8 cellular contexts compared by ENCODE assay signal in the genomic region with DNA sequence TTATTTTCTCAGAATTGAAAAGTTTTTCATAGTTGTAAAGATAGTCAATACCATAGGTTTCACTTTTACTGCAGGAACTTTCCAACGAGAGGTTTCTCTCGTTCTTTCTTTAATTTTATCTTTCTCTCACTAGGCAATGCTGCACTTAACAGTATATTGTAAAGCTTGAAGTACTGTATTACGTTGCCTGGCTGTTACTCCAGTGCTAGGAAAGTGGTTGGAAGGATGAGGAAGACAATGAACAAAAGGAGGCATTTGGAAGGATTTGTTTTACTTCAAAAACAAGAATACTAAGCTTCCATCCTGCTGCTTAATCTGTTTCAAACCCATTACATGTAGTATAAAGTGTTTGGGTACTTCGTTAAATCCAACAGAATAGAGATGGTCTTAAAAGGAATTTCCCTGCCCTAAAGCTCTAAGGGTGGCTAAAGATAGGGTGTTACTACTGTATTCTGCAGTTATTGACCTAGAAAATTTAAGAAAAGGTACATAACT. TPM values are rescaled to one million over a fixed set of nuclear protein-coding genes. Genes with fewer than 3 reads are reported as not detected.
A peak's percentile ranks its signal among the peaks of the same experiment; 100 is the strongest.
DNase-seq lines count a peak whose midpoint lies in the region; FAIRE-seq and TF ChIP-seq lines count a peak whose summit lies in the region.

No MANE protein-coding gene starts in this region.

- H3F3A ChIP-seq in Loucy (ENCODE audit: low read depth) = no peaks in the 10 kb centered on the region

- DNase-seq in G401 (ENCODE audit: low spot score) = peak; percentile 43
- peak; percentile 8 for DNase-seq in cerebellum (ENCODE audit: low spot score)
- peak; percentile 56 for DNase-seq in midbrain (lab: John Stamatoyannopoulos, UW)
- no peak for DNase-seq in NCI-H446 (lab: John Stamatoyannopoulos, UW)
- no peak for DNase-seq in GM12892 (ENCODE audit: insufficient read length)
- no peak for DNase-seq in effector CD4-positive, alpha-beta T cell
- DNase-seq in NCI-H2227 treated with DMSO at 0.1 percent for 48 hours (lab: John Stamatoyannopoulos, UW) = no peak

- peak overlapping the region; percentile 80 for H3K4me3 ChIP-seq in Loucy (ENCODE audit: low read length, poor library complexity, severe bottlenecking)

- TF ChIP-seq POLR2A in GM12892 (IDR thresholded peaks at IDR 0.05; ENCODE audit: low read depth, low read length) = no peak

- no peaks in the 10 kb centered on the region for H3K9me2 ChIP-seq in Loucy (replicated peaks; ENCODE audit: low read depth, low read length)

- H3K4me2 ChIP-seq in Loucy (ENCODE audit: low read depth, low read length, poor library complexity, severe bottlenecking) = peak overlapping the region; percentile 85

- peak overlapping the region; percentile 76 for H2AFZ ChIP-seq in Loucy (ENCODE audit: low read length)

- no peaks in the 10 kb centered on the region for H3K27me3 ChIP-seq in Loucy (ENCODE audit: insufficient read depth, low read length, poor library complexity, severe bottlenecking)

- no peak for FAIRE-seq in GM12892 (lab: Jason Lieb, UNC)

- no peaks in the 10 kb centered on the region for H4K20me1 ChIP-seq in Loucy (ENCODE audit: insufficient read depth, low read length, poor library complexity, severe bottlenecking)

- in situ Hi-C loops in G401 (cut with HindIII; ENCODE audit: low sequenced_read_pairs) = no loop called here

- TF ChIP-seq CTCF in Loucy (conservative IDR thresholded peaks at IDR 0.05; ENCODE audit: low read length) = no peak

- H3K9me3 ChIP-seq in Loucy (ENCODE audit: insufficient read depth, low read depth, low read length) = no peaks in the 10 kb centered on the region

- H3K36me3 ChIP-seq in Loucy (ENCODE audit: insufficient read depth, low read length) = no peaks in the 10 kb centered on the region

- no peaks in the 10 kb centered on the region for H3K79me2 ChIP-seq in Loucy (ENCODE audit: insufficient read depth, low read length)

- peaks cover 29% of the 10 kb centered on the region for H3K4me1 ChIP-seq in Loucy (ENCODE audit: insufficient read depth, low read length, poor library complexity, severe bottlenecking)

- H3K9ac ChIP-seq in Loucy (ENCODE audit: low read depth, low read length, poor library complexity, severe bottlenecking) = peak overlapping the region; percentile 74

RNA-seq across cellular contexts. Expression of a gene that starts 0.6 kb away (rescaled TPM):
- total RNA-seq in G401 (2014; rRNA removed; shearing (Covaris generic)) = 98.1 and 113 TPM in 2 replicates
- 47.1 TPM for total RNA-seq in cerebellum
- 15.7 TPM for polyA plus RNA-seq in GM12892 (2012; ENCODE audit: missing spikeins)

Comparison
In these comparisons a context has a peak if more than half of its experiments do, and no peak if none do; other contexts are left out.
1. DNase-seq: peak in G401 (single experiment), cerebellum (single experiment) and midbrain (single experiment); none in NCI-H446 (0 of 2), GM12892 (single experiment), effector CD4-positive, alpha-beta T cell (single experiment) and NCI-H2227 treated with DMSO at 0.1 percent for 48 hours (single experiment).